In the genomic region with DNA sequence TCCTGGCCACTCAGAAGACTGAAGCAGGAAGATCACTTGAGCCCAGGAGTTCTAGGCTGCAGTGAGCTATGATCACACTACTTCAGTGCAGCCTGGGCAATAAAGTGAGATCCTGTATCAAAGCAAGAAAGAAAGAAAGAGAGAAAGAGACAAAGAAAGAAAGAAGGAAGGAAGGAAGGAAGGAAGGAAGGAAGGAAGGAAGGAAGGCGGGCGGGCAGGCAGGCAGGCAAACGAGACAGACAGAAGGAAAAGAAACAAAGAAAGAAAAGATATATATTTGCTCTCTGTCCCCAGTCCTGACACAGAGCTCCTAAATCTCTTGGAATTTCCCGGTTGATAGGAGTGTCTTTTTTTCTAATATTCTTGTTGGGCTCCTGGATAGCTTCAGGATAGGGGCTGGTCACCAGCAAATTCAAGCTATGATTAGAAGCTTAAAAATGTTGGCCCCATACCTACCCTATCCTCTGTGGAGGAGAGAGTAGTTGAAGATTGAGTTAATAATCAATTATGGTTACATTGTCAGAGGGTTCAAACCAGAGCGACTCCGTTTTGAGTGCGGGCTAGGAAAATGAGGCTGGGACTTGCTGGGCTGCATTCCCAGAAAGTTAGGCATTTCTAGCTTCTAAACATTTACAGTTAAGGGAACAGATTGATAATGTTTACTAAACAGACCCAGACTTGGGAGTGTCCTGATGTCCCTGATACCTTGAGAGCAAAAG, we compare ENCODE assay signal across 18 cellular contexts. TPM values are rescaled to one million over a fixed set of nuclear protein-coding genes. Genes with fewer than 3 reads are reported as not detected.
A peak's percentile ranks its signal among the peaks of the same experiment; 100 is the strongest.
DNase-seq lines count a peak whose midpoint lies in the region; ATAC-seq, FAIRE-seq and TF ChIP-seq lines count a peak whose summit lies in the region.
"Had no signal": no experiment of that assay in that cellular context is flagged by ENCODE, and none has a peak within 500 bp of the region (broad histone marks: within the 10 kb centered on the region; RNA-seq: fewer than 3 reads in every experiment).

No MANE protein-coding gene starts in this region.

- H3K36me3 ChIP-seq in BLaER1 treated with 17β-estradiol and CSF1 and Interleukin-3, amounts not matched to agents 10 nM and 100 nM = no peaks in the 10 kb centered on the region
- H3K36me3 ChIP-seq in kidney (ENCODE audit: control insufficient read depth in 1 of 2, insufficient read depth in 2 of 2, low read length in 2 of 2) (no peaks in the 10 kb centered on the region), osteoblast (ENCODE audit: insufficient read depth, low read length) (no peaks in the 10 kb centered on the region)

- peaks cover 0 to 12% (median 4%) of the 10 kb centered on the region in 11 experiments; a peak in 5 of 22 replicates for H3K9me3 ChIP-seq in BLaER1 treated with 17β-estradiol and CSF1 and Interleukin-3, amounts not matched to agents 10 nM and 100 nM (replicated peaks in 1 of 11)
- H3K9me3 ChIP-seq in kidney (ENCODE audit: control insufficient read depth in 1 of 2, low read length in 2 of 2) (no peaks in the 10 kb centered on the region), osteoblast (ENCODE audit: low read depth, low read length) (no peaks in the 10 kb centered on the region)
- H3K9me3 ChIP-seq: SK-N-SH had no signal

- H3K4me3 ChIP-seq in BLaER1 treated with 17β-estradiol and CSF1 and Interleukin-3, amounts not matched to agents 10 nM and 100 nM = no peak overlapping the region
- H3K4me3 ChIP-seq in kidney (ENCODE audit: low read length in 2 of 2) (peak overlapping the region in 1 of 2 donors; percentile 17), osteoblast (ENCODE audit: insufficient read depth, low read length) (no peak overlapping the region)

- peak overlapping the region in 8 of 11 experiments; percentile 12 to 62 (median 42); a peak in 15 of 22 replicates for H3K4me2 ChIP-seq in BLaER1 treated with 17β-estradiol and CSF1 and Interleukin-3, amounts not matched to agents 10 nM and 100 nM
- no peak overlapping the region for H3K4me2 ChIP-seq in osteoblast (ENCODE audit: insufficient read depth, low read length)
- H3K4me2 ChIP-seq: SK-N-SH had no signal

- peaks cover 2% of the 10 kb centered on the region for H3K36me3 Mint-ChIP-seq in IgD-negative memory B cell

- H2AFZ ChIP-seq in osteoblast (ENCODE audit: low read length) = peak overlapping the region; percentile 35

- ATAC-seq in HG03342 (IDR thresholded peaks at IDR 0.05; ENCODE audit: unreplicated experiment) = no peak
- ATAC-seq: CD8-positive, alpha-beta T cell; Right ventricle myocardium inferior had no signal

- intact Hi-C loops in kidney (cut with DNase I) = no loop called here

- peaks cover 0 to 5% (median 0%) of the 10 kb centered on the region in 11 experiments; a peak in 5 of 22 replicates for H4K20me1 ChIP-seq in BLaER1 treated with 17β-estradiol and CSF1 and Interleukin-3, amounts not matched to agents 10 nM and 100 nM
- H4K20me1 ChIP-seq in osteoblast (ENCODE audit: insufficient read depth, low read length) = no peaks in the 10 kb centered on the region

- no peaks in the 10 kb centered on the region for H3K27me3 ChIP-seq in BLaER1 treated with 17β-estradiol and CSF1 and Interleukin-3, amounts not matched to agents 10 nM and 100 nM
- H3K27me3 ChIP-seq in osteoblast (ENCODE audit: insufficient read depth, low read length) = no peaks in the 10 kb centered on the region

- DNase-seq in kidney (no peak), osteoblast (ENCODE audit: insufficient read length, low spot score, missing footprints) (no peak), GM03348 (ENCODE audit: low spot score) (no peak), NCI-H774 (lab: John Stamatoyannopoulos, UW) (no peak), SW480 (ENCODE audit: low spot score) (no peak)
- DNase-seq: AML-193; CD8-positive, alpha-beta T cell; DMS 273 treated with DMSO at 0.1 percent for 48 hours; HCEC 1CT; Kasumi-1; NCI-H1105 treated with DMSO at 0.1 percent for 48 hours; NCI-H187; SK-N-SH had no signal

- H3K27ac Mint-ChIP-seq in IgD-negative memory B cell = peak overlapping the region in 2 of 3 donors; percentile 16 to 53
- H3K27ac Mint-ChIP-seq: CD8-positive, alpha-beta T cell had no signal

- no peak overlapping the region for H3K27ac ChIP-seq in BLaER1 treated with 17β-estradiol and CSF1 and Interleukin-3, amounts not matched to agents 10 nM and 100 nM
- H3K27ac ChIP-seq in kidney (ENCODE audit: low read depth in 2 of 2, low read length in 2 of 2) (peak overlapping the region in 1 of 2 donors; percentile 32), osteoblast (ENCODE audit: low read depth, low read length) (no peak overlapping the region)

- peaks cover 9 to 28% (median 19%) of the 10 kb centered on the region in 10 experiments for H3K4me1 ChIP-seq in BLaER1 treated with 17β-estradiol and CSF1 and Interleukin-3, amounts not matched to agents 10 nM and 100 nM
- H3K4me1 ChIP-seq in kidney (ENCODE audit: control insufficient read depth in 1 of 2, insufficient read depth in 1 of 2, low read depth in 1 of 2, low read length in 2 of 2) (no peaks in the 10 kb centered on the region), osteoblast (ENCODE audit: insufficient read depth, low read length) (peaks cover 13% of the 10 kb centered on the region)

- H3K4me1 Mint-ChIP-seq in IgD-negative memory B cell = peaks cover 16 to 28% (median 23%) of the 10 kb centered on the region in 3 donors

- FAIRE-seq in kidney (lab: Jason Lieb, UNC) = peak; percentile 11
- FAIRE-seq: A204.1 had no signal

- peaks cover 25% of the 10 kb centered on the region for H3K79me2 ChIP-seq in osteoblast (ENCODE audit: insufficient read depth, low read length)

- H3K27me3 Mint-ChIP-seq in IgD-negative memory B cell = peaks cover 3% of the 10 kb centered on the region

- H3K9me3 Mint-ChIP-seq in IgD-negative memory B cell = no peaks in the 10 kb centered on the region
- H3K9me3 Mint-ChIP-seq: CD8-positive, alpha-beta T cell had no signal

- no peak overlapping the region for H3K9ac ChIP-seq in BLaER1 treated with 17β-estradiol and CSF1 and Interleukin-3, amounts not matched to agents 10 nM and 100 nM
- H3K9ac ChIP-seq in kidney (ENCODE audit: low read length in 2 of 2) = no peak overlapping the region
- H3K9ac ChIP-seq: SK-N-SH had no signal

- peak overlapping the region in 1 of 4 donors; percentile 60 for H3K4me3 Mint-ChIP-seq in IgD-negative memory B cell
- H3K4me3 Mint-ChIP-seq: CD8-positive, alpha-beta T cell had no signal

- TF ChIP-seq CTCF in kidney (IDR thresholded peaks at IDR 0.05; ENCODE audit: borderline replicate concordance, extremely low read depth, insufficient read depth) (no peak), osteoblast (IDR thresholded peaks at IDR 0.05; ENCODE audit: extremely low read depth, low read depth, low read length) (no peak)

RNA-seq across cellular contexts. Expression of gene MIGA1, which starts 3.3 kb away (rescaled TPM):
- polyA plus RNA-seq in IgD-negative memory B cell (9.1 TPM), kidney (ENCODE audit: insufficient read depth, low read depth, low replicate concordance) (5.4 TPM)
- total RNA-seq in kidney (25.5 TPM), osteoblast (13.8 and 15.9 TPM in 2 replicates)

RNA-seq across cellular contexts. Expression of gene USP33, which starts 16.5 kb away (rescaled TPM):
- polyA plus RNA-seq in IgD-negative memory B cell = 30.1 TPM
- total RNA-seq in kidney = 63.3 TPM
- 25.7 TPM for polyA plus RNA-seq in kidney (ENCODE audit: insufficient read depth, low read depth, low replicate concordance)
- 89.8 and 101 TPM in 2 replicates for total RNA-seq in osteoblast
